Comparison of ENCODE assay signal across 1 cellular context in genomic region chr2:120018549-120018948, GRCh38.
TF ChIP-seq lines count a peak whose summit lies in the region.

No MANE protein-coding gene starts in this region.

TF ChIP-seq in HepG2, 621 proteins besides CTCF, POLR2A, EP300 and RAD21 (continued from another document and continues in another):
- TF ChIP-seq ZNF280B (CRISPR knock-in tag; IDR thresholded peaks at IDR 0.05; ENCODE audit: borderline replicate concordance) = no peak
- no peak for TF ChIP-seq ZSCAN20 (CRISPR knock-in tag; IDR thresholded peaks at IDR 0.05; ENCODE audit: borderline replicate concordance)
- TF ChIP-seq NR1H2 (CRISPR knock-in tag; IDR thresholded peaks at IDR 0.05; ENCODE audit: borderline replicate concordance, low read depth) = no peak
- no peak for TF ChIP-seq ZNF33A (CRISPR knock-in tag; IDR thresholded peaks at IDR 0.05; ENCODE audit: borderline replicate concordance)
- TF ChIP-seq ASH2L (IDR thresholded peaks at IDR 0.05; ENCODE audit: insufficient read length, low read depth, low read length) = no peak
- peak; percentile 59; the same call in 1 of the 2 replicates for TF ChIP-seq SALL1 (CRISPR knock-in tag; IDR thresholded peaks at IDR 0.05)
- no peak for TF ChIP-seq JUN (CRISPR knock-in tag; IDR thresholded peaks at IDR 0.05)
- no peak for TF ChIP-seq NFE2L1 (CRISPR knock-in tag; IDR thresholded peaks at IDR 0.05; ENCODE audit: borderline replicate concordance)
- no peak for TF ChIP-seq ZNF335 (CRISPR knock-in tag; IDR thresholded peaks at IDR 0.05)
- no peak for TF ChIP-seq MXD1 (CRISPR knock-in tag; IDR thresholded peaks at IDR 0.05)
- TF ChIP-seq MED13 (CRISPR knock-in tag; IDR thresholded peaks at IDR 0.05) = no peak
- TF ChIP-seq ZHX2 (IDR thresholded peaks at IDR 0.05; ENCODE audit: low read depth) = no peak
- no peak for TF ChIP-seq ZHX2 (CRISPR knock-in tag; IDR thresholded peaks at IDR 0.05; ENCODE audit: borderline replicate concordance)
- TF ChIP-seq KDM5B (CRISPR knock-in tag; IDR thresholded peaks at IDR 0.05; ENCODE audit: borderline replicate concordance) = no peak
- no peak for TF ChIP-seq ZNF256 (CRISPR knock-in tag; conservative IDR thresholded peaks at IDR 0.05)
- TF ChIP-seq NPAS2 (CRISPR knock-in tag; IDR thresholded peaks at IDR 0.05; ENCODE audit: borderline replicate concordance) = no peak
- no peak for TF ChIP-seq ZNF232 (CRISPR knock-in tag; IDR thresholded peaks at IDR 0.05; ENCODE audit: borderline replicate concordance)
- TF ChIP-seq CBX1 (IDR thresholded peaks at IDR 0.05; ENCODE audit: low read depth) = no peak
- TF ChIP-seq NR2F6 (IDR thresholded peaks at IDR 0.05) = 0 out of 2 replicates have a peak, but pooled peaks have one; percentile 16
- TF ChIP-seq NR2F6 (CRISPR knock-in tag; IDR thresholded peaks at IDR 0.05) = peak; percentile 33; the same call in 1 of the 2 replicates
- no peak for TF ChIP-seq RNF219 (CRISPR knock-in tag; IDR thresholded peaks at IDR 0.05)
- no peak for TF ChIP-seq ZFY (CRISPR knock-in tag; IDR thresholded peaks at IDR 0.05)
- TF ChIP-seq MAF1 (CRISPR knock-in tag; IDR thresholded peaks at IDR 0.05; ENCODE audit: borderline replicate concordance) = no peak
- no peak for TF ChIP-seq SP140L (CRISPR knock-in tag; IDR thresholded peaks at IDR 0.05; ENCODE audit: borderline replicate concordance)
- no peak for TF ChIP-seq GRHL1 (CRISPR knock-in tag; conservative IDR thresholded peaks at IDR 0.05)
- no peak for TF ChIP-seq SP4 (CRISPR knock-in tag; IDR thresholded peaks at IDR 0.05)
- TF ChIP-seq MYC (CRISPR knock-in tag; IDR thresholded peaks at IDR 0.05; ENCODE audit: borderline replicate concordance) = no peak
- TF ChIP-seq ETV5 (CRISPR knock-in tag; IDR thresholded peaks at IDR 0.05; ENCODE audit: borderline replicate concordance) = no peak
- no peak for TF ChIP-seq SATB2 (CRISPR knock-in tag; IDR thresholded peaks at IDR 0.05)
- TF ChIP-seq ZFYVE20 (CRISPR knock-in tag; IDR thresholded peaks at IDR 0.05; ENCODE audit: borderline replicate concordance, low read depth) = no peak
- TF ChIP-seq ZNF574 (CRISPR knock-in tag; IDR thresholded peaks at IDR 0.05) = no peak
- TF ChIP-seq PHF5A (CRISPR knock-in tag; IDR thresholded peaks at IDR 0.05; ENCODE audit: low read depth, unreplicated experiment) = no peak
- TF ChIP-seq ZBTB7B (CRISPR knock-in tag; IDR thresholded peaks at IDR 0.05) = 0 out of 2 replicates have a peak, but pooled peaks have one; percentile 33
- TF ChIP-seq HOXD1 (CRISPR knock-in tag; IDR thresholded peaks at IDR 0.05) = no peak
- no peak for TF ChIP-seq ZGPAT (CRISPR knock-in tag; IDR thresholded peaks at IDR 0.05)
- TF ChIP-seq BCL3 (CRISPR knock-in tag; IDR thresholded peaks at IDR 0.05) = no peak
- no peak for TF ChIP-seq ZFP62 (CRISPR knock-in tag; IDR thresholded peaks at IDR 0.05)
- TF ChIP-seq CEBPG (CRISPR knock-in tag; IDR thresholded peaks at IDR 0.05) = peak; percentile 74; the same call in 1 of the 2 replicates
- no peak for TF ChIP-seq ZNF691 (CRISPR knock-in tag; IDR thresholded peaks at IDR 0.05; ENCODE audit: borderline replicate concordance, low read depth)
- TF ChIP-seq WIZ (CRISPR knock-in tag; IDR thresholded peaks at IDR 0.05) = no peak
- no peak for TF ChIP-seq ZC3H13 (CRISPR knock-in tag; IDR thresholded peaks at IDR 0.05)
- TF ChIP-seq ZNF10 (CRISPR knock-in tag; IDR thresholded peaks at IDR 0.05; ENCODE audit: borderline replicate concordance, low read depth) = no peak
- 0 out of 2 replicates have a peak, but pooled peaks have one; percentile 19 for TF ChIP-seq ZNF460 (CRISPR knock-in tag; IDR thresholded peaks at IDR 0.05; ENCODE audit: borderline replicate concordance)
- TF ChIP-seq IKZF5 (CRISPR knock-in tag; IDR thresholded peaks at IDR 0.05) = no peak
- TF ChIP-seq ZNF780A (CRISPR knock-in tag; IDR thresholded peaks at IDR 0.05) = no peak
